Comparison of ENCODE assay signal across 34 cellular contexts in the genomic region with DNA sequence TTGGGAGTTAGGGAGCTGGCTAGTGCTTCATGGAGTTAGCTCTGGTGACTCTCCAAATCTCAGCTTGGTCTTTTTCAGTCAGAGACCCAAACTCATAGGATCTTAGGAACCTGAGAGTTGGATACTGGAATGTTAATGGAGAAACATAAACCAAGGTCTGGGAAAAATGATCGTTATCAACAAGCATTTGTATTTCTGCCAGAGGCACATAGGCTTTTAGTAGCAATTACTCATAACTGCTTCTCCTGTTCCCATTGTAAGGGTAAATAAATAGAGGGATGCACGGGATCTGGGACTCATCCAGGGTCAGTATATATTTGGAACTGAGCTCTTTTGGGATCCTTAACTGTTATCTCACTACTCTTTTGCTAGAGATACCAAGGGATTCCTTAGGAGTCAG. TPM values are rescaled to one million over a fixed set of nuclear protein-coding genes. Genes with fewer than 3 reads are reported as not detected.
"Had no signal": no experiment of that assay in that cellular context is flagged by ENCODE, and none has a peak within 500 bp of the region (broad histone marks: within the 10 kb centered on the region; RNA-seq: fewer than 3 reads in every experiment).

No MANE protein-coding gene starts in this region.

- H3K4me1 Mint-ChIP-seq: central memory CD8-positive, alpha-beta T cell had no signal

- H3K36me3 Mint-ChIP-seq: activated naive CD8-positive, alpha-beta T cell; WTC11 had no signal

- H3K4me3 ChIP-seq: cardiac muscle cell, Peyer's patch, SJSA1 had no signal

- H3K9me3 ChIP-seq: Peyer's patch, SJSA1, SK-N-SH had no signal

- H3K27ac Mint-ChIP-seq: activated CD4-positive, alpha-beta T cell treated with anti-CD3 and anti-CD28 coated beads for 36 hours; activated CD4-positive, alpha-beta T cell treated with anti-CD3 and anti-CD28 coated beads, Interleukin-2, amount 10 ng/mL, durations not matched to agents 7 days and 5 days; activated CD8-positive, alpha-beta T cell treated with anti-CD3 and anti-CD28 coated beads, Interleukin-2, amount 10 ng/mL, durations not matched to agents 7 days and 5 days; activated naive CD4-positive, alpha-beta T cell treated with anti-CD3 and anti-CD28 coated beads for 36 hours; activated naive CD8-positive, alpha-beta T cell; activated naive CD8-positive, alpha-beta T cell treated with anti-CD3 and anti-CD28 coated beads, Interleukin-2, amount 50 U/mL, for 24 hours; activated T-cell treated with anti-CD3 and anti-CD28 coated beads, Interleukin-2, amount 50 U/mL, for 24 hours; activated T-helper 2 cell treated with anti-CD3 and anti-CD28 coated beads, Interferon-gamma antibody, Interleukin-2, Interleukin-4, amounts not matched to agents 10 μg/mL and 5 μg/mL and 100 μg/mL, durations not matched to agents 14 hours and 24 hours and 36 hours; T-helper 1 cell treated with Interleukin-12 subunit alpha and Interleukin-12 subunit beta and Interleukin-4 antibody, amounts not matched to agents 30 μg/mL and 1 μg/mL, for 36 hours; T-helper 2 cell treated with Interferon-gamma antibody and Interleukin-4, amounts not matched to agents 5 μg/mL and 100 μg/mL, for 36 hours; WTC11 had no signal

- H3K4me1 ChIP-seq: SJSA1 had no signal

- DNase-seq: activated CD4-positive, alpha-beta T cell treated with anti-CD3 and anti-CD28 coated beads for 36 hours; activated CD4-positive, alpha-beta T cell treated with anti-CD3 and anti-CD28 coated beads, Interleukin-2, amount 10 ng/mL, durations not matched to agents 7 days and 5 days; activated CD4-positive, alpha-beta T cell treated with anti-CD3 and anti-CD28 coated beads, Interleukin-2, amount 50 U/mL, for 48 hours; activated CD8-positive, alpha-beta T cell treated with anti-CD3 and anti-CD28 coated beads, Interleukin-2, amount 10 ng/mL, durations not matched to agents 7 days and 5 days; activated gamma-delta T cell; activated naive CD4-positive, alpha-beta T cell treated with anti-CD3 and anti-CD28 coated beads for 36 hours; activated naive CD8-positive, alpha-beta T cell treated with anti-CD3 and anti-CD28 coated beads, Interleukin-2, amount 50 U/mL, for 24 hours; activated T-cell treated with anti-CD3 and anti-CD28 coated beads, Interleukin-2, amount 50 U/mL, for 24 hours; anterior cingulate cortex; brain microvascular endothelial cell; NCI-H1048; NCI-H1105 treated with DMSO at 0.1 percent for 48 hours; NCI-H1930; NCI-H2081 treated with DMSO at 0.1 percent for 48 hours; NCI-H226; NCI-H446 treated with DMSO at 0.1 percent for 48 hours; NCI-H524; NCI-H69; Peyer's patch; RPMI8226; SHP77 treated with DMSO at 0.1 percent for 48 hours; SK-N-SH had no signal

- H3K27ac ChIP-seq: brain microvascular endothelial cell, cardiac muscle cell, KMS-11, Peyer's patch, SJSA1 had no signal

- H3K4me3 Mint-ChIP-seq: activated CD4-positive, alpha-beta T cell treated with anti-CD3 and anti-CD28 coated beads for 36 hours; activated CD4-positive, alpha-beta T cell treated with anti-CD3 and anti-CD28 coated beads, Interleukin-2, amount 10 ng/mL, durations not matched to agents 7 days and 5 days; activated CD8-positive, alpha-beta T cell treated with anti-CD3 and anti-CD28 coated beads, Interleukin-2, amount 10 ng/mL, durations not matched to agents 7 days and 5 days; activated naive CD4-positive, alpha-beta T cell treated with anti-CD3 and anti-CD28 coated beads for 36 hours; activated naive CD8-positive, alpha-beta T cell; activated naive CD8-positive, alpha-beta T cell treated with anti-CD3 and anti-CD28 coated beads, Interleukin-2, amount 50 U/mL, for 24 hours; activated T-cell treated with anti-CD3 and anti-CD28 coated beads, Interleukin-2, amount 50 U/mL, for 24 hours; central memory CD8-positive, alpha-beta T cell; T-helper 1 cell treated with Interleukin-12 subunit alpha and Interleukin-12 subunit beta and Interleukin-4 antibody, amounts not matched to agents 30 μg/mL and 1 μg/mL, for 36 hours; T-helper 2 cell treated with Interferon-gamma antibody and Interleukin-4, amounts not matched to agents 5 μg/mL and 100 μg/mL, for 36 hours; WTC11 had no signal

- H3K36me3 ChIP-seq: brain microvascular endothelial cell, cardiac muscle cell, Peyer's patch, SJSA1 had no signal

- H3K27me3 ChIP-seq: Peyer's patch had no signal

- H3K9me3 Mint-ChIP-seq: activated CD4-positive, alpha-beta T cell treated with anti-CD3 and anti-CD28 coated beads, Interleukin-2, amount 10 ng/mL, durations not matched to agents 7 days and 5 days; activated naive CD4-positive, alpha-beta T cell treated with anti-CD3 and anti-CD28 coated beads for 36 hours; activated naive CD8-positive, alpha-beta T cell treated with anti-CD3 and anti-CD28 coated beads, Interleukin-2, amount 50 U/mL, for 24 hours; activated T-cell treated with anti-CD3 and anti-CD28 coated beads, Interleukin-2, amount 50 U/mL, for 24 hours; activated T-helper 2 cell treated with anti-CD3 and anti-CD28 coated beads, Interferon-gamma antibody, Interleukin-2, Interleukin-4, amounts not matched to agents 10 μg/mL and 5 μg/mL and 100 μg/mL, durations not matched to agents 14 hours and 24 hours and 36 hours; T-helper 1 cell treated with Interleukin-12 subunit alpha and Interleukin-12 subunit beta and Interleukin-4 antibody, amounts not matched to agents 30 μg/mL and 1 μg/mL, for 36 hours; T-helper 2 cell treated with Interferon-gamma antibody and Interleukin-4, amounts not matched to agents 5 μg/mL and 100 μg/mL, for 36 hours; WTC11 had no signal

RNA-seq across cellular contexts. Expression of a gene that starts 4.8 kb away (rescaled TPM):
- total RNA-seq: activated CD4-positive, alpha-beta T cell treated with anti-CD3 and anti-CD28 coated beads, Interleukin-2, amount 10 ng/mL, durations not matched to agents 7 days and 5 days; activated CD8-positive, alpha-beta T cell treated with anti-CD3 and anti-CD28 coated beads, Interleukin-2, amount 10 ng/mL, durations not matched to agents 7 days and 5 days; chondrocyte; LHCN-M2; MCF 10A; SJSA1; WTC11 had no signal
